Comparison of ENCODE assay signal across 15 cellular contexts in genomic region chr20:32569380-32570305, GRCh38. TPM values are rescaled to one million over a fixed set of nuclear protein-coding genes. Genes with fewer than 3 reads are reported as not detected.
DNase-seq lines count a peak whose midpoint lies in the region; ATAC-seq, FAIRE-seq and TF ChIP-seq lines count a peak whose summit lies in the region.
"Had no signal": no experiment of that assay in that cellular context is flagged by ENCODE, and none has a peak within 500 bp of the region (broad histone marks: within the 10 kb centered on the region; RNA-seq: fewer than 3 reads in every experiment).

No MANE protein-coding gene starts in this region.

- POLR2A ChIA-PET in GM12878 (lab: Charles Lee), result interaction anchor here (0.6 kb wide), 1 partner anchor 24 kb away, joined by 5 read pairs; no protein-coding TSS in a partner anchor

- peaks cover 5% of the 10 kb centered on the region for H3K36me3 Mint-ChIP-seq in IgD-negative memory B cell
- H3K36me3 Mint-ChIP-seq: stimulated activated naive B cell treated with anti-CD40 and anti-IgM and Interleukin-4, amounts not matched to agents 10 μg/mL and 1 μg/mL and 100 μg/mL, for 72 hours had no signal

- 76% methylated on average over 9 of the region's 9 CpGs for WGBS in GM12878 (ENCODE audit: insufficient coverage, insufficient replicate concordance, low lambda C conversion rate, missing lambda C conversion rate)

- H3K9me3 Mint-ChIP-seq in IgD-negative memory B cell, result no peaks in the 10 kb centered on the region
- H3K9me3 Mint-ChIP-seq: activated B cell treated with CpG ODN at 0.5 μM for 24 hours; stimulated activated naive B cell treated with anti-CD40 and anti-IgM and Interleukin-4, amounts not matched to agents 10 μg/mL and 1 μg/mL and 100 μg/mL, for 72 hours had no signal

- peak; percentile 27; the same call in 1 of the 3 replicates for ATAC-seq in GM12878
- no peak for ATAC-seq in HG03108 (IDR thresholded peaks at IDR 0.05; ENCODE audit: unreplicated experiment)
- ATAC-seq: stimulated activated naive B cell treated with anti-CD40 and anti-IgM and Interleukin-4, amounts not matched to agents 10 μg/mL and 1 μg/mL and 100 μg/mL, for 72 hours had no signal

- no peak for TF ChIP-seq EP300 in GM12878 (IDR thresholded peaks at IDR 0.05; ENCODE audit: borderline replicate concordance in 1 of 2, control insufficient read depth in 1 of 2, low read depth in 2 of 2, low read length in 2 of 2)

- H3K27me3 Mint-ChIP-seq in IgD-negative memory B cell, result no peaks in the 10 kb centered on the region
- H3K27me3 Mint-ChIP-seq: stimulated activated naive B cell treated with anti-CD40 and anti-IgM and Interleukin-4, amounts not matched to agents 10 μg/mL and 1 μg/mL and 100 μg/mL, for 72 hours had no signal

- H3K4me3 ChIP-seq in BLaER1 treated with 17β-estradiol and CSF1 and Interleukin-3, amounts not matched to agents 10 nM and 100 nM, result no peak overlapping the region
- H3K4me3 ChIP-seq in GM12878, result no peak overlapping the region
- no peak overlapping the region for H3K4me3 ChIP-seq in Peyer's patch
- H3K4me3 ChIP-seq: pancreas had no signal

- DNase-seq in GM12878 (ENCODE audit: low read depth, low spot score) (no peak), mucosa of gallbladder (ENCODE audit: low spot score) (peak; percentile 60), AG08395 (ENCODE audit: low spot score) (no peak), Peyer's patch (no peak), NCI-H1694 treated with DMSO at 0.1 percent for 48 hours (lab: John Stamatoyannopoulos, UW) (no peak)
- DNase-seq: activated B cell treated with CpG ODN at 0.5 μM for 24 hours; DMS 273 treated with DMSO at 0.1 percent for 48 hours; stimulated activated naive B cell treated with anti-CD40 and anti-IgM and Interleukin-4, amounts not matched to agents 10 μg/mL and 1 μg/mL and 100 μg/mL, for 72 hours; T-helper 1 cell had no signal

- H3K4me3 Mint-ChIP-seq in IgD-negative memory B cell, result no peak overlapping the region
- H3K4me3 Mint-ChIP-seq: activated B cell treated with CpG ODN at 0.5 μM for 24 hours; stimulated activated naive B cell treated with anti-CD40 and anti-IgM and Interleukin-4, amounts not matched to agents 10 μg/mL and 1 μg/mL and 100 μg/mL, for 72 hours had no signal

- in situ Hi-C loops in GM12878 (cut with MboI), result no loop called here

- CTCF ChIA-PET in GM12878 (lab: Yijun Ruan, JAX), result interaction anchor here (1.1 to 1.4 kb wide), 3 partner anchors 17 to 85 kb away, joined by 3 read pairs; no protein-coding TSS in a partner anchor

- TF ChIP-seq POLR2A in GM12878 (IDR thresholded peaks at IDR 0.05; ENCODE audit: low read depth, low read length) (no peak), Peyer's patch (IDR thresholded peaks at IDR 0.05) (no peak)

- SMC1A ChIA-PET in GM12878 (lab: Charles Lee; ENCODE audit: uncharacterized antibody, unreplicated experiment), result interaction anchor here (0.7 to 1.3 kb wide), 2 partner anchors 35 to 47 kb away, joined by 3 read pairs; no protein-coding TSS in a partner anchor

- TF ChIP-seq CTCF in GM12878 (IDR thresholded peaks at IDR 0.05 in 2 of 3, conservative IDR thresholded peaks at IDR 0.05 in 1 of 3; ENCODE audit: control insufficient read depth in 2 of 3, extremely low read depth in 1 of 3, insufficient read depth in 1 of 3, low read depth in 3 of 3, low read length in 3 of 3), result no peak
- no peak for TF ChIP-seq CTCF in Peyer's patch (IDR thresholded peaks at IDR 0.05)

- H3K36me3 ChIP-seq in BLaER1 treated with 17β-estradiol and CSF1 and Interleukin-3, amounts not matched to agents 10 nM and 100 nM, result no peaks in the 10 kb centered on the region
- no peaks in the 10 kb centered on the region for H3K36me3 ChIP-seq in GM12878 (ENCODE audit: control insufficient read depth in 2 of 2, insufficient read depth in 2 of 2, low read length in 1 of 2)
- no peaks in the 10 kb centered on the region for H3K36me3 ChIP-seq in Peyer's patch
- H3K36me3 ChIP-seq: pancreas had no signal

- FAIRE-seq in GM12878 (lab: Jason Lieb, UNC), result no peak
- FAIRE-seq: islet of Langerhans, pancreas, urothelium cell line had no signal

- H2AFZ ChIP-seq in GM12878 (ENCODE audit: control insufficient read depth, low read depth, low read length), result no peak overlapping the region

- peak overlapping the region in 3 of 11 experiments; percentile 18 to 22 (median 18); a peak in 4 of 22 replicates for H3K9ac ChIP-seq in BLaER1 treated with 17β-estradiol and CSF1 and Interleukin-3, amounts not matched to agents 10 nM and 100 nM
- no peak overlapping the region for H3K9ac ChIP-seq in GM12878 (ENCODE audit: control insufficient read depth, insufficient read depth, low read length)

- H4K20me1 ChIP-seq in BLaER1 treated with 17β-estradiol and CSF1 and Interleukin-3, amounts not matched to agents 10 nM and 100 nM, result peaks cover 6 to 98% (median 41%) of the 10 kb centered on the region in 11 experiments; a peak in 17 of 22 replicates
- H4K20me1 ChIP-seq in GM12878 (ENCODE audit: control insufficient read depth, insufficient read depth), result no peaks in the 10 kb centered on the region

- peaks cover 41 to 83% (median 61%) of the 10 kb centered on the region in 10 experiments for H3K4me1 ChIP-seq in BLaER1 treated with 17β-estradiol and CSF1 and Interleukin-3, amounts not matched to agents 10 nM and 100 nM
- H3K4me1 ChIP-seq in GM12878 (ENCODE audit: control insufficient read depth, insufficient read depth, low read length) (no peaks in the 10 kb centered on the region), Peyer's patch (no peaks in the 10 kb centered on the region)
- H3K4me1 ChIP-seq: pancreas had no signal

- peaks cover 5 to 15% (median 6%) of the 10 kb centered on the region in 3 donors for H3K4me1 Mint-ChIP-seq in IgD-negative memory B cell
- H3K4me1 Mint-ChIP-seq: activated B cell treated with CpG ODN at 0.5 μM for 24 hours had no signal

- intact Hi-C loops in GM12878 (cut with micrococcal nuclease; ENCODE audit: unreplicated experiment), result no loop called here

- peak overlapping the region in 3 of 11 experiments; percentile 1 to 15 (median 2); a peak in 1 of 22 replicates for H3K27ac ChIP-seq in BLaER1 treated with 17β-estradiol and CSF1 and Interleukin-3, amounts not matched to agents 10 nM and 100 nM
- H3K27ac ChIP-seq in GM12878 (ENCODE audit: control insufficient read depth, insufficient read depth), result no peak overlapping the region
- H3K27ac ChIP-seq in Peyer's patch, result no peak overlapping the region
- H3K27ac ChIP-seq: pancreas had no signal

- no peaks in the 10 kb centered on the region for H3K9me3 ChIP-seq in BLaER1 treated with 17β-estradiol and CSF1 and Interleukin-3, amounts not matched to agents 10 nM and 100 nM (replicated peaks in 1 of 11)
- H3K9me3 ChIP-seq in GM12878 (replicated peaks; ENCODE audit: control insufficient read depth, insufficient read depth, low read length) (no peaks in the 10 kb centered on the region), Peyer's patch (no peaks in the 10 kb centered on the region)
- H3K9me3 ChIP-seq: pancreas had no signal

- no peak for TF ChIP-seq RAD21 in GM12878 (IDR thresholded peaks at IDR 0.05; ENCODE audit: insufficient read depth, low read depth, low read length)

- no peaks in the 10 kb centered on the region for H3K27me3 ChIP-seq in BLaER1 treated with 17β-estradiol and CSF1 and Interleukin-3, amounts not matched to agents 10 nM and 100 nM
- no peaks in the 10 kb centered on the region for H3K27me3 ChIP-seq in GM12878 (replicated peaks in 1 of 2; ENCODE audit: control insufficient read depth in 2 of 2, insufficient read depth in 2 of 2, low read length in 1 of 2)
- no peaks in the 10 kb centered on the region for H3K27me3 ChIP-seq in Peyer's patch
- H3K27me3 ChIP-seq: pancreas had no signal

- no TSS peak for BruUV-seq in GM12878 (replicated peaks; lab: Mats Ljungman, UMichigan)

- H3K79me2 ChIP-seq in GM12878 (ENCODE audit: control insufficient read depth, insufficient read depth, low read length), result no peaks in the 10 kb centered on the region; the same call in none of the 2 replicates

- peak overlapping the region in 9 of 11 experiments; percentile 22 to 94 (median 57); a peak in 17 of 22 replicates for H3K4me2 ChIP-seq in BLaER1 treated with 17β-estradiol and CSF1 and Interleukin-3, amounts not matched to agents 10 nM and 100 nM
- no peak overlapping the region for H3K4me2 ChIP-seq in GM12878 (ENCODE audit: control insufficient read depth, insufficient read depth)

- peak overlapping the region in 2 of 3 donors; percentile 50 to 53 for H3K27ac Mint-ChIP-seq in IgD-negative memory B cell
- H3K27ac Mint-ChIP-seq: activated B cell treated with CpG ODN at 0.5 μM for 24 hours; stimulated activated naive B cell treated with anti-CD40 and anti-IgM and Interleukin-4, amounts not matched to agents 10 μg/mL and 1 μg/mL and 100 μg/mL, for 72 hours had no signal

- RAD21 ChIA-PET in GM12878 (lab: Charles Lee; ENCODE audit: unreplicated experiment), result interaction anchor here (1.2 to 2.2 kb wide), 2 partner anchors 43 to 82 kb away, joined by 4 to 9 read pairs; no protein-coding TSS in a partner anchor

RNA-seq across cellular contexts. Expression of gene NOL4L, which starts 15.5 kb away (rescaled TPM):
- 7.3 TPM for polyA plus RNA-seq in IgD-negative memory B cell
- 72.6 and 77.1 TPM in 2 replicates for total RNA-seq in GM12878 (2013; cell fraction: nucleolus; rRNA removed)
- 8.1 and 9.5 TPM in 2 replicates for total RNA-seq in GM12878 (2014; rRNA removed)
- total RNA-seq in GM12878 (2014; rRNA removed; fragmentation: Illumina TruSeq; extraction: Trizol), result 6.2 and 6.5 TPM in 2 replicates
- 24.0 and 30.0 TPM in 2 replicates for total RNA-seq in GM12878 (2021)
- 3.1 TPM for polyA plus RNA-seq in GM12878 (2011; ENCODE audit: low read depth)
- 5.9 and 8.0 TPM in 2 replicates for polyA plus RNA-seq in GM12878 (2011; rRNA removed)
- polyA plus RNA-seq in GM12878 (2011; cell fraction: cytosol; rRNA removed), result 6.0 and 6.7 TPM in 2 replicates
- polyA plus RNA-seq in GM12878 (2011; cell fraction: nucleus; rRNA removed), result 36.6 and 37.1 TPM in 2 replicates
- polyA plus RNA-seq in GM12878 (2012), result 6.1 and 6.9 TPM in 2 replicates
- polyA plus RNA-seq in GM12878 (2014; fragmentation: Illumina TruSeq; extraction: Trizol), result 4.0 and 7.9 TPM in 2 replicates
- polyA plus RNA-seq in GM12878 (2014; fragmentation: Nextera tagmentation; extraction: Ambion mirVana), result 1 to 10 TPM; 2.3 to 3.9 TPM
- polyA plus RNA-seq in GM12878 (2014; rRNA removed), result 9.5 and 10.8 TPM in 2 replicates
- 1 to 10 TPM; 7.9 to 8.2 TPM for polyA plus RNA-seq in GM12878 (2016; fragmentation: Nextera tagmentation; extraction: Ambion mirVana)
- 6.5 and 10.4 TPM in 2 replicates for polyA minus RNA-seq in GM12878 (2011; rRNA and poly(A)+ RNA removed)
- polyA minus RNA-seq in GM12878 (2011; cell fraction: cytosol; rRNA and poly(A)+ RNA removed), result 4.8 and 9.5 TPM in 2 replicates
- 6.6 and 14.4 TPM in 2 replicates for polyA minus RNA-seq in GM12878 (2011; cell fraction: nucleus; rRNA and poly(A)+ RNA removed)
- total RNA-seq in mucosa of gallbladder, result 53.0 TPM
- total RNA-seq in Peyer's patch, result 100 to 1,000 TPM in 2 of 4 donors, 10 to 100 TPM in 2; 44.6 to 134 (median 109) TPM
